ENCODE assay signal across 1 cellular context in genomic region chr10:97914837-97915211, GRCh38.
TF ChIP-seq lines count a peak whose summit lies in the region.

No MANE protein-coding gene starts in this region.

TF ChIP-seq in HepG2, 621 proteins besides CTCF, POLR2A, EP300 and RAD21 (continued from another document):
- TF ChIP-seq SOX6 (IDR thresholded peaks at IDR 0.05) (no peak), SOX6 (CRISPR knock-in tag; IDR thresholded peaks at IDR 0.05) (0 out of 2 replicates have a peak, but pooled peaks have one; percentile 23), ZNF281 (CRISPR knock-in tag; IDR thresholded peaks at IDR 0.05; ENCODE audit: borderline replicate concordance) (peak; percentile 74; the same call in 1 of the 2 replicates), ETV5 (CRISPR knock-in tag; IDR thresholded peaks at IDR 0.05; ENCODE audit: borderline replicate concordance) (peak; percentile 96), JUNB (CRISPR knock-in tag; IDR thresholded peaks at IDR 0.05; ENCODE audit: borderline replicate concordance) (no peak), MED8 (CRISPR knock-in tag; IDR thresholded peaks at IDR 0.05; ENCODE audit: insufficient replicate concordance) (no peak), ZNF788 (CRISPR knock-in tag; IDR thresholded peaks at IDR 0.05; ENCODE audit: borderline replicate concordance) (no peak), ZNF430 (CRISPR knock-in tag; IDR thresholded peaks at IDR 0.05) (no peak), ZNF75D (CRISPR knock-in tag; IDR thresholded peaks at IDR 0.05; ENCODE audit: borderline replicate concordance) (no peak), YEATS4 (CRISPR knock-in tag; IDR thresholded peaks at IDR 0.05; ENCODE audit: borderline replicate concordance) (no peak), HNF4G (IDR thresholded peaks at IDR 0.05; ENCODE audit: borderline replicate concordance, low read depth, low read length) (no peak), HNF4G (CRISPR knock-in tag; IDR thresholded peaks at IDR 0.05; ENCODE audit: borderline replicate concordance, low read depth) (no peak), ZBTB43 (CRISPR knock-in tag; conservative IDR thresholded peaks at IDR 0.05) (no peak), PATZ1 (CRISPR knock-in tag; IDR thresholded peaks at IDR 0.05) (0 out of 2 replicates have a peak, but pooled peaks have one; percentile 22), XRCC5 (optimal IDR thresholded peaks at IDR 0.05; ENCODE audit: low read length) (peak; percentile 61), KMT2A (CRISPR knock-in tag; IDR thresholded peaks at IDR 0.05) (no peak), CREBL2 (CRISPR knock-in tag; IDR thresholded peaks at IDR 0.05; ENCODE audit: borderline replicate concordance) (peak; percentile 31; the same call in 1 of the 2 replicates), ZNF567 (CRISPR knock-in tag; IDR thresholded peaks at IDR 0.05; ENCODE audit: borderline replicate concordance) (no peak), ARID2 (CRISPR knock-in tag; IDR thresholded peaks at IDR 0.05; ENCODE audit: borderline replicate concordance) (no peak), SNAPC5 (CRISPR knock-in tag; IDR thresholded peaks at IDR 0.05; ENCODE audit: borderline replicate concordance) (no peak), GABPB1 (CRISPR knock-in tag; IDR thresholded peaks at IDR 0.05) (peak; percentile 54; the same call in 1 of the 2 replicates), ZNF383 (CRISPR knock-in tag; IDR thresholded peaks at IDR 0.05; ENCODE audit: borderline replicate concordance) (no peak), ZNF263 (CRISPR knock-in tag; IDR thresholded peaks at IDR 0.05) (0 out of 2 replicates have a peak, but pooled peaks have one; percentile 17), ZNF776 (CRISPR knock-in tag; IDR thresholded peaks at IDR 0.05) (0 out of 2 replicates have a peak, but pooled peaks have one; percentile 31), ZFP62 (CRISPR knock-in tag; IDR thresholded peaks at IDR 0.05) (no peak), ZNF576 (CRISPR knock-in tag; IDR thresholded peaks at IDR 0.05) (no peak), LBX2 (CRISPR knock-in tag; IDR thresholded peaks at IDR 0.05; ENCODE audit: borderline replicate concordance) (no peak), KDM2A (CRISPR knock-in tag; IDR thresholded peaks at IDR 0.05; ENCODE audit: borderline replicate concordance, low read depth) (peak; percentile 34; the same call in 1 of the 2 replicates), AHR (CRISPR knock-in tag; IDR thresholded peaks at IDR 0.05) (0 out of 2 replicates have a peak, but pooled peaks have one; percentile 55), NFKB2 (CRISPR knock-in tag; IDR thresholded peaks at IDR 0.05; ENCODE audit: borderline replicate concordance) (0 out of 2 replicates have a peak, but pooled peaks have one; percentile 20), SMC3 (IDR thresholded peaks at IDR 0.05; ENCODE audit: low read length) (peak; percentile 45), IRF9 (CRISPR knock-in tag; IDR thresholded peaks at IDR 0.05; ENCODE audit: borderline replicate concordance) (peak; percentile 39; the same call in 1 of the 2 replicates), GMEB1 (CRISPR knock-in tag; IDR thresholded peaks at IDR 0.05; ENCODE audit: borderline replicate concordance) (no peak), ZNF441 (CRISPR knock-in tag; IDR thresholded peaks at IDR 0.05; ENCODE audit: borderline replicate concordance) (no peak), ATAD3A (CRISPR knock-in tag; IDR thresholded peaks at IDR 0.05) (no peak), ZNF121 (CRISPR knock-in tag; IDR thresholded peaks at IDR 0.05) (no peak), ZSCAN21 (CRISPR knock-in tag; IDR thresholded peaks at IDR 0.05; ENCODE audit: borderline replicate concordance) (no peak), MIER2 (CRISPR knock-in tag; IDR thresholded peaks at IDR 0.05) (0 out of 2 replicates have a peak, but pooled peaks have one; percentile 20), ZNF224 (CRISPR knock-in tag; IDR thresholded peaks at IDR 0.05) (no peak), KDM5B (CRISPR knock-in tag; IDR thresholded peaks at IDR 0.05; ENCODE audit: borderline replicate concordance) (peak; percentile 48; the same call in 1 of the 2 replicates), ELF1 (CRISPR knock-in tag; IDR thresholded peaks at IDR 0.05) (0 out of 2 replicates have a peak, but pooled peaks have one; percentile 11), ZNF44 (CRISPR knock-in tag; IDR thresholded peaks at IDR 0.05) (no peak), SALL1 (CRISPR knock-in tag; IDR thresholded peaks at IDR 0.05) (peak; percentile 43; the same call in 1 of the 2 replicates), ZNF687 (CRISPR knock-in tag; IDR thresholded peaks at IDR 0.05) (0 out of 2 replicates have a peak, but pooled peaks have one; percentile 28)
